In genomic region chr7:134704827-134705226, GRCh38 we compare ENCODE assay signal across 11 cellular contexts.
"Had no signal": no experiment of that assay in that cellular context is flagged by ENCODE, and none has a peak within 500 bp of the region (broad histone marks: within the 10 kb centered on the region; RNA-seq: fewer than 3 reads in every experiment).

No MANE protein-coding gene starts in this region.

- FAIRE-seq: islet of Langerhans, pancreas had no signal

- DNase-seq: activated CD4-positive, alpha-beta T cell treated with anti-CD3 and anti-CD28 coated beads, Interleukin-2, amount 50 U/mL, for 4 hours; activated CD4-positive, CD25-positive, alpha-beta regulatory T cell treated with anti-CD3 and anti-CD28 coated beads, Interleukin-2, amount 50 U/mL, for 72 hours; body of pancreas; dermis blood vessel endothelial cell; effector memory CD8-positive, alpha-beta T cell; pancreas; SHP77 treated with DMSO at 0.1 percent for 48 hours; stimulated activated CD4-positive, alpha-beta T cell treated with anti-CD3 and anti-CD28 coated beads, Interleukin-2, amount 100 ng/mL, for 48 hours; stimulated activated naive CD4-positive, alpha-beta T cell had no signal

- H3K9me3 ChIP-seq: body of pancreas, pancreas had no signal

- H3K27ac ChIP-seq: body of pancreas, neural progenitor cell, pancreas had no signal

- H3K4me1 ChIP-seq: body of pancreas, pancreas had no signal

- ATAC-seq: body of pancreas; effector memory CD8-positive, alpha-beta T cell; pancreas had no signal

- H3K4me3 ChIP-seq: body of pancreas, neural progenitor cell, pancreas had no signal

- H3K36me3 ChIP-seq: neural progenitor cell, pancreas had no signal

- H3K27me3 ChIP-seq: body of pancreas, neural progenitor cell, pancreas had no signal
